ENCODE assay signal across 25 cellular contexts in genomic region chr10:7700577-7701125, GRCh38. TPM values are rescaled to one million over a fixed set of nuclear protein-coding genes. Genes with fewer than 3 reads are reported as not detected.
DNase-seq lines count a peak whose midpoint lies in the region; ATAC-seq, FAIRE-seq and TF ChIP-seq lines count a peak whose summit lies in the region.
"Had no signal": no experiment of that assay in that cellular context is flagged by ENCODE, and none has a peak within 500 bp of the region (broad histone marks: within the 10 kb centered on the region; RNA-seq: fewer than 3 reads in every experiment).

No MANE protein-coding gene starts in this region.

- H3K27me3 ChIP-seq in HepG2 (ENCODE audit: control insufficient read depth in 1 of 2, insufficient read depth in 2 of 2, low read length in 2 of 2) = no peaks in the 10 kb centered on the region
- H3K27me3 ChIP-seq in PC-9 (ENCODE audit: insufficient read depth, low read depth) = peaks cover 34% of the 10 kb centered on the region
- H3K27me3 ChIP-seq: BLaER1 treated with 17β-estradiol and CSF1 and Interleukin-3, amounts not matched to agents 10 nM and 100 nM had no signal

- H3K9me2 ChIP-seq in PC-9 (ENCODE audit: insufficient read depth) = no peaks in the 10 kb centered on the region

- peak overlapping the region; percentile 66 for H3K4me2 ChIP-seq in HepG2 (ENCODE audit: low read depth, low read length)
- no peak overlapping the region for H3K4me2 ChIP-seq in PC-9
- H3K4me2 ChIP-seq: BLaER1 treated with 17β-estradiol and CSF1 and Interleukin-3, amounts not matched to agents 10 nM and 100 nM had no signal

- H3K9ac ChIP-seq in HepG2 (ENCODE audit: insufficient read depth, low read depth, low read length) = peak overlapping the region; percentile 77
- H3K9ac ChIP-seq: BLaER1 treated with 17β-estradiol and CSF1 and Interleukin-3, amounts not matched to agents 10 nM and 100 nM had no signal

- CTCF ChIA-PET in HepG2 (lab: Yijun Ruan, JAX; ENCODE audit: low intra/inter-chr PET ratio, low total read pairs) = interaction anchor here (1.1 kb wide), 1 partner anchor 13 kb away, joined by 3 read pairs; no protein-coding TSS in a partner anchor
- CTCF ChIA-PET in PC-9 (lab: Charles Lee) = no interaction called here

- DNase-seq in A172 (ENCODE audit: low spot score) = peak; percentile 26
- DNase-seq in LHCN-M2 (ENCODE audit: low read depth) = peak; percentile 2
- peak; percentile 100 for DNase-seq in HepG2 (ENCODE audit: low spot score)
- DNase-seq in PC-9 = no peak
- DNase-seq in NCI-H128 (lab: John Stamatoyannopoulos, UW; ENCODE audit: unreplicated experiment) = no peak
- DNase-seq in stimulated activated CD4-positive, alpha-beta T cell treated with anti-CD3 and anti-CD28 coated beads, Interleukin-15, amount 100 ng/mL, for 24 hours = no peak
- DNase-seq: activated CD4-positive, CD25-positive, alpha-beta regulatory T cell; activated CD8-positive, alpha-beta T cell treated with anti-CD3 and anti-CD28 coated beads, Interleukin-2, amount 10 ng/mL, durations not matched to agents 7 days and 5 days; activated naive CD4-positive, alpha-beta T cell treated with anti-CD3 and anti-CD28 coated beads, Interleukin-2, amount 50 U/mL, for 16 hours; activated T-cell treated with anti-CD3 and anti-CD28 coated beads, Interleukin-2, amount 50 U/mL, for 48 hours; DMS153; head of caudate nucleus; islet precursor cell; NCI-H1417 treated with DMSO at 0.1 percent for 48 hours; NCI-H2171; NCI-H69 had no signal

- no peaks in the 10 kb centered on the region for H4K20me1 ChIP-seq in HepG2 (ENCODE audit: insufficient read depth, low read length)
- no peaks in the 10 kb centered on the region for H4K20me1 ChIP-seq in PC-9 (ENCODE audit: insufficient read depth)
- H4K20me1 ChIP-seq: BLaER1 treated with 17β-estradiol and CSF1 and Interleukin-3, amounts not matched to agents 10 nM and 100 nM had no signal

- peaks cover 77% of the 10 kb centered on the region for H3K4me1 ChIP-seq in HepG2 (ENCODE audit: insufficient read depth, low read length)
- no peaks in the 10 kb centered on the region for H3K4me1 ChIP-seq in PC-9 (replicated peaks; ENCODE audit: insufficient read depth)

- H2AFZ ChIP-seq in HepG2 (ENCODE audit: low read length) (no peak overlapping the region), PC-9 (no peak overlapping the region)

- intact Hi-C loops in HepG2 (cut with micrococcal nuclease; ENCODE audit: unreplicated experiment) (loop anchor here (1.0 to 10.0 kb wide), 3 partner anchors 14 to 168 kb away; no protein-coding TSS in a partner anchor), PC-9 (cut with micrococcal nuclease; ENCODE audit: unreplicated experiment) (no loop called here)

- TF ChIP-seq EP300 in HepG2 (IDR thresholded peaks at IDR 0.05; ENCODE audit: low read depth in 2 of 2, low read length in 2 of 2) (peak; percentile 80 to 99; a peak in 3 of 4 replicates), HepG2 (CRISPR knock-in tag; IDR thresholded peaks at IDR 0.05; ENCODE audit: borderline replicate concordance) (peak; percentile 99)

- WGBS in HepG2 (ENCODE audit: low lambda C conversion rate) = 0% methylated on average over 2 of the region's 2 CpGs

- peaks cover 34% of the 10 kb centered on the region for H3K79me2 ChIP-seq in HepG2 (ENCODE audit: insufficient read depth, low read length)
- no peaks in the 10 kb centered on the region for H3K79me2 ChIP-seq in PC-9 (ENCODE audit: low read depth)

- FAIRE-seq in endometrium (lab: Jason Lieb, UNC) = peak; percentile 57
- peak; percentile 97 for FAIRE-seq in HepG2 (lab: Jason Lieb, UNC)
- FAIRE-seq: A204.1 had no signal

- in situ Hi-C loops in HepG2 (cut with HindIII; ENCODE audit: extremely low pct_ligation_motif_present, low pct_unique_long_range_greater_than_20kb) = no loop called here

- H3K9me3 ChIP-seq in HepG2 (ENCODE audit: low read length) (no peaks in the 10 kb centered on the region), PC-9 (ENCODE audit: insufficient read depth, low read depth) (no peaks in the 10 kb centered on the region)
- H3K9me3 ChIP-seq: BLaER1 treated with 17β-estradiol and CSF1 and Interleukin-3, amounts not matched to agents 10 nM and 100 nM; thoracic aorta had no signal

- TF ChIP-seq CTCF in HepG2 (CRISPR knock-in tag; IDR thresholded peaks at IDR 0.05) = no peak
- no peak for TF ChIP-seq CTCF in PC-9 (conservative IDR thresholded peaks at IDR 0.05)

- BruUV-seq in HepG2 (replicated peaks; lab: Mats Ljungman, UMichigan) (no TSS peak), PC-9 (replicated peaks; lab: Mats Ljungman, UMichigan) (no TSS peak)

- H3K27ac ChIP-seq in HepG2 (ENCODE audit: extremely low read length, insufficient read depth, low read length) (peak overlapping the region; percentile 98), PC-9 (no peak overlapping the region)
- H3K27ac ChIP-seq: BLaER1 treated with 17β-estradiol and CSF1 and Interleukin-3, amounts not matched to agents 10 nM and 100 nM; HL-60; SK-N-MC; thoracic aorta had no signal

- ATAC-seq in HepG2 (peak; percentile 88), GM21526 (IDR thresholded peaks at IDR 0.05; ENCODE audit: low FRiP score, unreplicated experiment) (no peak)
- ATAC-seq: activated CD8-positive, alpha-beta T cell treated with anti-CD3 and anti-CD28 coated beads, Interleukin-2, amount 10 ng/mL, durations not matched to agents 7 days and 5 days had no signal

- TF ChIP-seq POLR2A in HepG2 (IDR thresholded peaks at IDR 0.05; ENCODE audit: insufficient read depth in 1 of 2, low read depth in 2 of 2, low read length in 2 of 2) = peak in 1 of 2 experiments; percentile 50; a peak in 1 of 4 replicates

- H3K36me3 ChIP-seq in HepG2 (replicated peaks in 1 of 2; ENCODE audit: control insufficient read depth in 1 of 2, insufficient read depth in 2 of 2, low read length in 2 of 2) = peaks cover 0 to under 1% of the 10 kb centered on the region in 2 experiments; a peak in 1 of 5 replicates
- no peaks in the 10 kb centered on the region for H3K36me3 ChIP-seq in PC-9 (ENCODE audit: low read depth)
- H3K36me3 ChIP-seq: BLaER1 treated with 17β-estradiol and CSF1 and Interleukin-3, amounts not matched to agents 10 nM and 100 nM; thoracic aorta had no signal

- TF ChIP-seq RAD21 in HepG2 (CRISPR knock-in tag; IDR thresholded peaks at IDR 0.05) = no peak

- peak overlapping the region in 1 of 3 experiments; percentile 19; a peak in 1 of 6 replicates for H3K4me3 ChIP-seq in HepG2 (replicated peaks in 1 of 3; ENCODE audit: insufficient read depth in 1 of 3, low read depth in 2 of 3, low read length in 3 of 3)
- H3K4me3 ChIP-seq in PC-9 = no peak overlapping the region
- H3K4me3 ChIP-seq: BLaER1 treated with 17β-estradiol and CSF1 and Interleukin-3, amounts not matched to agents 10 nM and 100 nM; SK-N-MC; thoracic aorta had no signal

- no peaks in the 10 kb centered on the region for H3F3A ChIP-seq in PC-9 (ENCODE audit: insufficient read depth, low read depth)

- POLR2A ChIA-PET in HepG2 (lab: Yijun Ruan, JAX) (interaction anchor here (0.6 to 10.9 kb wide), 19 partner anchors 7 to 186 kb away, joined by 3 to 359 read pairs (median 6); partner anchors contain the start of genes ATP5F1C, ITIH5 and KIN), PC-9 (lab: Charles Lee; ENCODE audit: unreplicated experiment) (no interaction called here)

RNA-seq across cellular contexts. Expression of gene ITIH2, which starts 2.5 kb away (rescaled TPM):
- not detected in 2 replicates for total RNA-seq in A172 (2014; rRNA removed; shearing (Covaris generic))
- not detected in 2 replicates for total RNA-seq in LHCN-M2 (2014; rRNA removed)
- polyA plus RNA-seq in LHCN-M2 (2012) = 0.01 TPM
- 603 and 1,197 TPM in 2 replicates for total RNA-seq in HepG2 (2016; rRNA removed; fragmentation: Illumina TruSeq; extraction: Trizol)
- 49.3 and 57.5 TPM in 2 replicates for total RNA-seq in HepG2 (2016; cell fraction: cytosol; rRNA removed; fragmentation: Illumina TruSeq; extraction: Trizol; ENCODE audit: low read depth)
- 560 and 1,175 TPM in 2 replicates for total RNA-seq in HepG2 (2016; cell fraction: insoluble cytoplasmic fraction; rRNA removed; fragmentation: Illumina TruSeq; extraction: Trizol)
- 127 and 151 TPM in 2 replicates for total RNA-seq in HepG2 (2016; cell fraction: membrane; rRNA removed; fragmentation: Illumina TruSeq; extraction: Trizol)
- total RNA-seq in HepG2 (2016; cell fraction: nucleus; rRNA removed; fragmentation: Illumina TruSeq; extraction: Trizol) = 929 and 1,111 TPM in 2 replicates
- 1,427 and 1,430 TPM in 2 replicates for polyA plus RNA-seq in HepG2 (2011; rRNA removed)
- 1,054 and 1,367 TPM in 2 replicates for polyA plus RNA-seq in HepG2 (2011; cell fraction: cytosol; rRNA removed)
- 619 and 697 TPM in 2 replicates for polyA plus RNA-seq in HepG2 (2011; cell fraction: nucleus; rRNA removed)
- polyA plus RNA-seq in HepG2 (2012) = 1,282 and 1,626 TPM in 2 replicates
- 51.7 and 58.6 TPM in 2 replicates for polyA plus RNA-seq in HepG2 (2016; cell fraction: cytosol; fragmentation: Illumina TruSeq; extraction: Trizol; ENCODE audit: low read depth)
- polyA plus RNA-seq in HepG2 (2016; cell fraction: insoluble cytoplasmic fraction; fragmentation: Illumina TruSeq; extraction: Trizol; ENCODE audit: low read depth) = 462 and 464 TPM in 2 replicates
- 94.8 and 114 TPM in 2 replicates for polyA plus RNA-seq in HepG2 (2016; cell fraction: membrane; fragmentation: Illumina TruSeq; extraction: Trizol; ENCODE audit: low read depth)
- 923 and 981 TPM in 2 replicates for polyA plus RNA-seq in HepG2 (2016; cell fraction: nucleus; fragmentation: Illumina TruSeq; extraction: Trizol; ENCODE audit: insufficient read depth, low read depth)
- polyA minus RNA-seq in HepG2 (2011; rRNA and poly(A)+ RNA removed; ENCODE audit: low replicate concordance) = 0.26 and 658 TPM in 2 replicates
- 661 and 1,052 TPM in 2 replicates for polyA minus RNA-seq in HepG2 (2011; cell fraction: cytosol; rRNA and poly(A)+ RNA removed)
- 465 and 707 TPM in 2 replicates for polyA minus RNA-seq in HepG2 (2011; cell fraction: nucleus; rRNA and poly(A)+ RNA removed)
- total RNA-seq in PC-9 (2021) = not detected in 2 replicates
- total RNA-seq: activated CD8-positive, alpha-beta T cell treated with anti-CD3 and anti-CD28 coated beads, Interleukin-2, amount 10 ng/mL, durations not matched to agents 7 days and 5 days; neural crest cell; thoracic aorta had no signal
- polyA plus RNA-seq: esophagus had no signal

RNA-seq across cellular contexts. Expression of gene ITIH5, which starts 33.9 kb away (rescaled TPM):
- 0.09 and 0.14 TPM in 2 replicates for total RNA-seq in A172 (2014; rRNA removed; shearing (Covaris generic))
- total RNA-seq in LHCN-M2 (2014; rRNA removed) = not detected in 2 replicates
- polyA plus RNA-seq in LHCN-M2 (2012) = not detected
- 3.5 and 8.9 TPM in 2 replicates for total RNA-seq in HepG2 (2016; rRNA removed; fragmentation: Illumina TruSeq; extraction: Trizol)
- 1.2 and 1.9 TPM in 2 replicates for total RNA-seq in HepG2 (2016; cell fraction: cytosol; rRNA removed; fragmentation: Illumina TruSeq; extraction: Trizol; ENCODE audit: low read depth)
- 3.6 and 9.0 TPM in 2 replicates for total RNA-seq in HepG2 (2016; cell fraction: insoluble cytoplasmic fraction; rRNA removed; fragmentation: Illumina TruSeq; extraction: Trizol)
- total RNA-seq in HepG2 (2016; cell fraction: membrane; rRNA removed; fragmentation: Illumina TruSeq; extraction: Trizol) = 1.2 and 1.5 TPM in 2 replicates
- total RNA-seq in HepG2 (2016; cell fraction: nucleus; rRNA removed; fragmentation: Illumina TruSeq; extraction: Trizol) = 6.8 and 9.1 TPM in 2 replicates
- polyA plus RNA-seq in HepG2 (2011; rRNA removed) = 4.7 and 6.0 TPM in 2 replicates
- polyA plus RNA-seq in HepG2 (2011; cell fraction: cytosol; rRNA removed) = 3.9 and 4.7 TPM in 2 replicates
- polyA plus RNA-seq in HepG2 (2011; cell fraction: nucleus; rRNA removed) = 3.7 and 4.5 TPM in 2 replicates
- polyA plus RNA-seq in HepG2 (2012) = 2.4 and 4.5 TPM in 2 replicates
- polyA plus RNA-seq in HepG2 (2016; cell fraction: cytosol; fragmentation: Illumina TruSeq; extraction: Trizol; ENCODE audit: low read depth) = 0.32 and 0.36 TPM in 2 replicates
- 2.9 and 3.3 TPM in 2 replicates for polyA plus RNA-seq in HepG2 (2016; cell fraction: insoluble cytoplasmic fraction; fragmentation: Illumina TruSeq; extraction: Trizol; ENCODE audit: low read depth)
- 0.55 and 0.68 TPM in 2 replicates for polyA plus RNA-seq in HepG2 (2016; cell fraction: membrane; fragmentation: Illumina TruSeq; extraction: Trizol; ENCODE audit: low read depth)
- polyA plus RNA-seq in HepG2 (2016; cell fraction: nucleus; fragmentation: Illumina TruSeq; extraction: Trizol; ENCODE audit: insufficient read depth, low read depth) = 10.8 and 11.6 TPM in 2 replicates
- 2.9 TPM in 1 of 2 replicates, not detected in the other for polyA minus RNA-seq in HepG2 (2011; rRNA and poly(A)+ RNA removed; ENCODE audit: low replicate concordance)
- 1.5 and 2.2 TPM in 2 replicates for polyA minus RNA-seq in HepG2 (2011; cell fraction: cytosol; rRNA and poly(A)+ RNA removed)
- 1.9 and 2.1 TPM in 2 replicates for polyA minus RNA-seq in HepG2 (2011; cell fraction: nucleus; rRNA and poly(A)+ RNA removed)
- total RNA-seq in PC-9 (2021) = not detected in 2 replicates
- total RNA-seq: activated CD8-positive, alpha-beta T cell treated with anti-CD3 and anti-CD28 coated beads, Interleukin-2, amount 10 ng/mL, durations not matched to agents 7 days and 5 days; neural crest cell had no signal

Comparison
In these comparisons a context has a peak if more than half of its experiments do, and no peak if none do; other contexts are left out.
1. DNase-seq: peak in A172 (single experiment), LHCN-M2 (single experiment) and HepG2 (single experiment); none in PC-9 (0 of 2), NCI-H128 (single experiment) and stimulated activated CD4-positive, alpha-beta T cell treated with anti-CD3 and anti-CD28 coated beads, Interleukin-15, amount 100 ng/mL, for 24 hours (single experiment).
2. RNA of gene ITIH2, which starts 2.5 kb away (total RNA-seq): 49.3 to 1,197 TPM in HepG2; not detected in A172, not detected in LHCN-M2 and not detected in PC-9; every median in the first group is over 10 times any median in the second.